Comparison of ENCODE assay signal across 8 cellular contexts in genomic region chr4:15963001-15963451, GRCh38. TPM values are rescaled to one million over a fixed set of nuclear protein-coding genes. Genes with fewer than 3 reads are reported as not detected.
A peak's percentile ranks its signal among the peaks of the same experiment; 100 is the strongest.
DNase-seq lines count a peak whose midpoint lies in the region; ATAC-seq and TF ChIP-seq lines count a peak whose summit lies in the region.

TSS of gene FGFBP2 (minus strand) at chr4:15963175. CDS start at chr4:15963129, 46 bp downstream.

- ATAC-seq in HG03095 (IDR thresholded peaks at IDR 0.05; ENCODE audit: unreplicated experiment): peak; percentile 38

- no peaks in the 10 kb centered on the region for H3K36me3 ChIP-seq in breast epithelium

- peaks cover 12% of the 10 kb centered on the region for H3K9me3 Mint-ChIP-seq in MCF 10A (ENCODE audit: unreplicated experiment)
- no peaks in the 10 kb centered on the region for H3K9me3 Mint-ChIP-seq in activated naive CD8-positive, alpha-beta T cell treated with anti-CD3 and anti-CD28 coated beads for 36 hours
- H3K9me3 Mint-ChIP-seq in immature natural killer cell: no peaks in the 10 kb centered on the region

- no peaks in the 10 kb centered on the region for H3K36me3 Mint-ChIP-seq in MCF 10A (ENCODE audit: insufficient read depth, unreplicated experiment)
- no peaks in the 10 kb centered on the region for H3K36me3 Mint-ChIP-seq in activated naive CD8-positive, alpha-beta T cell treated with anti-CD3 and anti-CD28 coated beads for 36 hours
- H3K36me3 Mint-ChIP-seq in immature natural killer cell: peaks cover 23 to 35% (median 23%) of the 10 kb centered on the region in 3 donors

- CTCF ChIA-PET in MCF 10A (lab: Yijun Ruan, JAX): interaction anchor here (0.6 to 6.6 kb wide), 5 partner anchors 36 to 1808 kb away, joined by 3 to 40 read pairs (median 6); no protein-coding TSS in a partner anchor
- CTCF ChIA-PET in RWPE1 (lab: Yijun Ruan, JAX): no interaction called here

- H3K27me3 ChIP-seq in breast epithelium: no peaks in the 10 kb centered on the region

- no TSS peak for BruUV-seq in MCF 10A (replicated peaks; lab: Mats Ljungman, UMichigan)

- H3K27ac ChIP-seq in breast epithelium (no peak within 1 kb of the TSS), RWPE1 (no peak within 1 kb of the TSS)

- no peak within 1 kb of the TSS for H3K27ac Mint-ChIP-seq in MCF 10A (ENCODE audit: low read depth, unreplicated experiment)
- peak within 1 kb of the TSS; percentile 91 for H3K27ac Mint-ChIP-seq in activated naive CD8-positive, alpha-beta T cell treated with anti-CD3 and anti-CD28 coated beads for 36 hours
- peak within 1 kb of the TSS; percentile 97 to 99 (median 98) for H3K27ac Mint-ChIP-seq in immature natural killer cell

- H3K27me3 Mint-ChIP-seq in MCF 10A (ENCODE audit: insufficient read depth, unreplicated experiment): peaks cover 17% of the 10 kb centered on the region
- no peaks in the 10 kb centered on the region for H3K27me3 Mint-ChIP-seq in activated naive CD8-positive, alpha-beta T cell treated with anti-CD3 and anti-CD28 coated beads for 36 hours
- peaks cover 10 to 28% (median 18%) of the 10 kb centered on the region in 3 donors for H3K27me3 Mint-ChIP-seq in immature natural killer cell (ENCODE audit: low read depth in 3 of 3)

- H3K4me3 ChIP-seq in breast epithelium: no peak within 1 kb of the TSS

- no peak for TF ChIP-seq POLR2A in breast epithelium (IDR thresholded peaks at IDR 0.05)

- H3K4me1 ChIP-seq in breast epithelium: no peaks in the 10 kb centered on the region

- POLR2A ChIA-PET in MCF 10A (lab: Yijun Ruan, JAX) (no interaction called here), RWPE1 (lab: Yijun Ruan, JAX; ENCODE audit: low non-redundant PET) (no interaction called here)

- intact Hi-C loops in MCF 10A (cut with micrococcal nuclease): no loop called here
- intact Hi-C loops in breast epithelium (cut with DNase I; ENCODE audit: low total_unique reads): no loop called here

- DNase-seq in MCF 10A (ENCODE audit: unreplicated experiment) (peak; percentile 44), breast epithelium (ENCODE audit: low spot score in 2 of 2) (no peak), RWPE1 (ENCODE audit: low spot score) (peak; percentile 31), immature natural killer cell (peak; percentile 83 to 87 (median 85)), superior temporal gyrus (ENCODE audit: extremely low spot score) (no peak)
- peak; percentile 83 for DNase-seq in activated naive CD8-positive, alpha-beta T cell treated with anti-CD3 and anti-CD28 coated beads for 36 hours
- DNase-seq in stimulated activated CD4-positive, alpha-beta T cell treated with anti-CD3 and anti-CD28 coated beads, TNF-alpha, amount 100 ng/mL, for 4 hours (ENCODE audit: low read depth in 3 of 3): peak in 2 of 3 experiments; percentile 9 to 15

- peak; percentile 18 for TF ChIP-seq CTCF in MCF 10A (IDR thresholded peaks at IDR 0.05; ENCODE audit: unreplicated experiment)
- no peak for TF ChIP-seq CTCF in breast epithelium (IDR thresholded peaks at IDR 0.05)
- no peak; the same call in 1 of the 2 replicates for TF ChIP-seq CTCF in RWPE1 (conservative IDR thresholded peaks at IDR 0.05; ENCODE audit: low read depth)

- H3K9me3 ChIP-seq in breast epithelium: no peaks in the 10 kb centered on the region

- H3K4me3 Mint-ChIP-seq in MCF 10A (ENCODE audit: unreplicated experiment) (no peak within 1 kb of the TSS), immature natural killer cell (peak within 1 kb of the TSS; percentile 90 to 99 (median 94))
- peak within 1 kb of the TSS; percentile 75 for H3K4me3 Mint-ChIP-seq in activated naive CD8-positive, alpha-beta T cell treated with anti-CD3 and anti-CD28 coated beads for 36 hours

- H3K4me1 Mint-ChIP-seq in MCF 10A (ENCODE audit: insufficient read depth, unreplicated experiment): no peaks in the 10 kb centered on the region
- H3K4me1 Mint-ChIP-seq in activated naive CD8-positive, alpha-beta T cell treated with anti-CD3 and anti-CD28 coated beads for 36 hours: peaks cover 36% of the 10 kb centered on the region
- peaks cover 69 to 77% of the 10 kb centered on the region in 2 donors for H3K4me1 Mint-ChIP-seq in immature natural killer cell

RNA-seq across cellular contexts. Expression of gene FGFBP2, which starts in this region (rescaled TPM):
- total RNA-seq in MCF 10A (2022) (not detected in 2 replicates), breast epithelium (1 to 10 TPM; 3.4 to 6.4 (median 6.2) TPM)
- total RNA-seq in activated naive CD8-positive, alpha-beta T cell treated with anti-CD3 and anti-CD28 coated beads for 36 hours: 1 to 10 TPM; 8.6 to 8.9 TPM
- polyA plus RNA-seq in immature natural killer cell: 1,000 to 10,000 TPM; 1,171 to 1,886 (median 1,278) TPM

Comparison
In these comparisons a context has a peak if more than half of its experiments do, and no peak if none do; other contexts are left out.
1. Peak in DNase-seq in MCF 10A; RNA of the gene not detected or under 1 TPM.
2. DNase-seq: peak in RWPE1 (single experiment), activated naive CD8-positive, alpha-beta T cell treated with anti-CD3 and anti-CD28 coated beads for 36 hours (single experiment), immature natural killer cell (3 of 3) and stimulated activated CD4-positive, alpha-beta T cell treated with anti-CD3 and anti-CD28 coated beads, TNF-alpha, amount 100 ng/mL, for 4 hours (2 of 3); none in breast epithelium (0 of 2) and superior temporal gyrus (single experiment).